ENCODE assay signal across 1 cellular context in genomic region chr1:87330201-87330953, GRCh38.
TF ChIP-seq lines count a peak whose summit lies in the region.

No MANE protein-coding gene starts in this region.

TF ChIP-seq in GM12878, 131 proteins besides CTCF, POLR2A, EP300 and RAD21 (continued from another document):
- TF ChIP-seq, protein P1, sequence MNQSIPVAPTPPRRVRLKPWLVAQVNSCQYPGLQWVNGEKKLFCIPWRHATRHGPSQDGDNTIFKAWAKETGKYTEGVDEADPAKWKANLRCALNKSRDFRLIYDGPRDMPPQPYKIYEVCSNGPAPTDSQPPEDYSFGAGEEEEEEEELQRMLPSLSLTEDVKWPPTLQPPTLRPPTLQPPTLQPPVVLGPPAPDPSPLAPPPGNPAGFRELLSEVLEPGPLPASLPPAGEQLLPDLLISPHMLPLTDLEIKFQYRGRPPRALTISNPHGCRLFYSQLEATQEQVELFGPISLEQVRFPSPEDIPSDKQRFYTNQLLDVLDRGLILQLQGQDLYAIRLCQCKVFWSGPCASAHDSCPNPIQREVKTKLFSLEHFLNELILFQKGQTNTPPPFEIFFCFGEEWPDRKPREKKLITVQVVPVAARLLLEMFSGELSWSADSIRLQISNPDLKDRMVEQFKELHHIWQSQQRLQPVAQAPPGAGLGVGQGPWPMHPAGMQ (IDR thresholded peaks at IDR 0.05; ENCODE audit: borderline replicate concordance) = no peak
- TF ChIP-seq E4F1 (IDR thresholded peaks at IDR 0.05; ENCODE audit: borderline replicate concordance, partially characterized antibody) (no peak), GATAD2B (conservative IDR thresholded peaks at IDR 0.05; ENCODE audit: low read depth) (no peak), DPF2 (IDR thresholded peaks at IDR 0.05) (no peak), NFXL1 (IDR thresholded peaks at IDR 0.05; ENCODE audit: borderline replicate concordance) (no peak), MYB (IDR thresholded peaks at IDR 0.05; ENCODE audit: borderline replicate concordance, low read depth, low read length) (no peak)
TF ChIP-seq in GM12878: peak in this region for 2.
